Comparison of ENCODE assay signal across 9 cellular contexts in genomic region chr22:35540600-35541253, GRCh38. TPM values are rescaled to one million over a fixed set of nuclear protein-coding genes. Genes with fewer than 3 reads are reported as not detected.
DNase-seq lines count a peak whose midpoint lies in the region; ATAC-seq, FAIRE-seq and TF ChIP-seq lines count a peak whose summit lies in the region.
"Had no signal": no experiment of that assay in that cellular context is flagged by ENCODE, and none has a peak within 500 bp of the region (broad histone marks: within the 10 kb centered on the region; RNA-seq: fewer than 3 reads in every experiment).

Gene RASD2 (plus strand): TSS chr22:35540831. CDS start chr22:35546810, 5,979 bp downstream.

- ATAC-seq in DND-41 (ENCODE audit: insufficient read depth, low read depth) (peak; percentile 60), WTC11 (peak; percentile 38), HG03565 (IDR thresholded peaks at IDR 0.05; ENCODE audit: unreplicated experiment) (no peak)

- peak within 1 kb of the TSS; percentile 68 for H3K4me3 Mint-ChIP-seq in WTC11
- H3K4me3 Mint-ChIP-seq in stimulated activated naive CD8-positive, alpha-beta T cell treated with anti-CD3 and anti-CD28 coated beads, Interleukin-15, Interleukin-2, amounts not matched to agents 100 ng/mL and 50 ng/mL, for 24 hours: peak within 1 kb of the TSS; percentile 60

- no peak within 1 kb of the TSS for H3K27ac Mint-ChIP-seq in WTC11
- no peak within 1 kb of the TSS for H3K27ac Mint-ChIP-seq in stimulated activated naive CD8-positive, alpha-beta T cell treated with anti-CD3 and anti-CD28 coated beads, Interleukin-15, Interleukin-2, amounts not matched to agents 100 ng/mL and 50 ng/mL, for 24 hours

- TF ChIP-seq CTCF in DND-41 (IDR thresholded peaks at IDR 0.05; ENCODE audit: borderline replicate concordance, extremely low read depth, low read length, poor library complexity, severe bottlenecking) (no peak), WTC11 (IDR thresholded peaks at IDR 0.05) (no peak)

- peak within 1 kb of the TSS in 1 of 2 experiments; percentile 57; a peak in 3 of 4 replicates for H3K4me3 ChIP-seq in DND-41 (ENCODE audit: low read depth in 1 of 2, low read length in 2 of 2)
- peak within 1 kb of the TSS; percentile 48 for H3K4me3 ChIP-seq in effector memory CD4-positive, alpha-beta T cell (ENCODE audit: insufficient read depth, low read depth, low read length, poor library complexity, severe bottlenecking)
- peak within 1 kb of the TSS; percentile 71 to 78 for H3K4me3 ChIP-seq in muscle layer of colon (ENCODE audit: low read depth in 1 of 2, low read length in 2 of 2)

- H3K9ac ChIP-seq in DND-41 (ENCODE audit: low read depth, low read length) (peak within 1 kb of the TSS; percentile 16; the same call in 1 of the 2 replicates), muscle layer of colon (ENCODE audit: low read length) (peak within 1 kb of the TSS; percentile 54)

- peaks cover 35% of the 10 kb centered on the region for H4K20me1 ChIP-seq in DND-41 (ENCODE audit: insufficient read depth, low read length)

- no peaks in the 10 kb centered on the region for H3K9me3 Mint-ChIP-seq in WTC11
- H3K9me3 Mint-ChIP-seq in stimulated activated naive CD8-positive, alpha-beta T cell treated with anti-CD3 and anti-CD28 coated beads, Interleukin-15, Interleukin-2, amounts not matched to agents 100 ng/mL and 50 ng/mL, for 24 hours: no peaks in the 10 kb centered on the region

- H3K27ac ChIP-seq in DND-41 (ENCODE audit: low read length) (no peak within 1 kb of the TSS), muscle layer of colon (ENCODE audit: low read depth, low read length) (peak within 1 kb of the TSS; percentile 84)
- H3K27ac ChIP-seq in effector memory CD4-positive, alpha-beta T cell (ENCODE audit: insufficient read depth, low read length, poor library complexity, severe bottlenecking): no peak within 1 kb of the TSS

- FAIRE-seq in HTR-8/SVneo (lab: Jason Lieb, UNC): no peak

- H3K9me3 ChIP-seq in DND-41 (ENCODE audit: insufficient read depth, low read length, severe bottlenecking) (no peaks in the 10 kb centered on the region), muscle layer of colon (ENCODE audit: low read length) (no peaks in the 10 kb centered on the region)
- H3K9me3 ChIP-seq in effector memory CD4-positive, alpha-beta T cell (ENCODE audit: control insufficient read depth, low read length): no peaks in the 10 kb centered on the region

- peaks cover 26% of the 10 kb centered on the region for H3K27me3 ChIP-seq in DND-41 (ENCODE audit: insufficient read depth, low read length, poor library complexity)
- H3K27me3 ChIP-seq in effector memory CD4-positive, alpha-beta T cell (replicated peaks; ENCODE audit: control insufficient read depth, insufficient read depth, low read length, poor library complexity, severe bottlenecking): peaks cover 19% of the 10 kb centered on the region
- H3K27me3 ChIP-seq in muscle layer of colon (ENCODE audit: control insufficient read depth in 1 of 2, insufficient read depth in 2 of 2, low read length in 2 of 2): no peaks in the 10 kb centered on the region

- peak; percentile 52 for DNase-seq in DND-41
- DNase-seq in HTR-8/SVneo (ENCODE audit: insufficient read length, low spot score): peak; percentile 28
- peak; percentile 56 for DNase-seq in WTC11 (ENCODE audit: low spot score)
- DNase-seq in effector memory CD4-positive, alpha-beta T cell: peak in 1 of 3 donors; percentile 15
- no peak for DNase-seq in NCI-H128 (lab: John Stamatoyannopoulos, UW; ENCODE audit: unreplicated experiment)

- H3K4me1 ChIP-seq in DND-41 (ENCODE audit: insufficient read depth, low read length) (peaks cover 16% of the 10 kb centered on the region), muscle layer of colon (ENCODE audit: insufficient read depth, low read length) (peaks cover 40% of the 10 kb centered on the region)
- peaks cover 14% of the 10 kb centered on the region for H3K4me1 ChIP-seq in effector memory CD4-positive, alpha-beta T cell (ENCODE audit: control insufficient read depth, insufficient read depth, low read length, poor library complexity, severe bottlenecking)

- peak within 1 kb of the TSS; percentile 95 for H3K4me2 ChIP-seq in DND-41 (ENCODE audit: insufficient read depth, low read length)

- H3K79me2 ChIP-seq in DND-41 (ENCODE audit: insufficient read depth, low read length): no peaks in the 10 kb centered on the region

- no peaks in the 10 kb centered on the region for H3K36me3 Mint-ChIP-seq in WTC11
- H3K36me3 Mint-ChIP-seq in stimulated activated naive CD8-positive, alpha-beta T cell treated with anti-CD3 and anti-CD28 coated beads, Interleukin-15, Interleukin-2, amounts not matched to agents 100 ng/mL and 50 ng/mL, for 24 hours (ENCODE audit: low read depth): no peaks in the 10 kb centered on the region

- H3K4me1 Mint-ChIP-seq in WTC11: peaks cover 34% of the 10 kb centered on the region
- peaks cover 8% of the 10 kb centered on the region for H3K4me1 Mint-ChIP-seq in stimulated activated naive CD8-positive, alpha-beta T cell treated with anti-CD3 and anti-CD28 coated beads, Interleukin-15, Interleukin-2, amounts not matched to agents 100 ng/mL and 50 ng/mL, for 24 hours (ENCODE audit: low read depth)

- POLR2A ChIA-PET in WTC11 (lab: Charles Lee): interaction anchor here (1.1 kb wide), 1 partner anchor 114 kb away, joined by 3 read pairs; no protein-coding TSS in a partner anchor

- CTCF ChIA-PET in WTC11 (lab: Charles Lee): interaction anchor here (0.8 to 2.9 kb wide), 8 partner anchors 10 to 110 kb away, joined by 3 to 21 read pairs (median 5); no protein-coding TSS in a partner anchor

- peaks cover 32% of the 10 kb centered on the region for H3K27me3 Mint-ChIP-seq in WTC11 (ENCODE audit: low read depth)
- peaks cover 38% of the 10 kb centered on the region for H3K27me3 Mint-ChIP-seq in stimulated activated naive CD8-positive, alpha-beta T cell treated with anti-CD3 and anti-CD28 coated beads, Interleukin-15, Interleukin-2, amounts not matched to agents 100 ng/mL and 50 ng/mL, for 24 hours

- H2AFZ ChIP-seq in DND-41 (ENCODE audit: low read depth, low read length): peak within 1 kb of the TSS; percentile 47; the same call in 1 of the 2 replicates

- H3K36me3 ChIP-seq in DND-41 (ENCODE audit: insufficient read depth, low read length): no peaks in the 10 kb centered on the region
- no peaks in the 10 kb centered on the region for H3K36me3 ChIP-seq in effector memory CD4-positive, alpha-beta T cell (ENCODE audit: control insufficient read depth, insufficient read depth, low read length)
- H3K36me3 ChIP-seq in muscle layer of colon (ENCODE audit: insufficient read depth, low read length): no peaks in the 10 kb centered on the region

TF ChIP-seq in WTC11, 78 proteins besides CTCF, POLR2A, EP300 and RAD21:
- TF ChIP-seq CREB1 (CRISPR knock-in tag; IDR thresholded peaks at IDR 0.05): no peak
- TF ChIP-seq ZNF423 (CRISPR knock-in tag; IDR thresholded peaks at IDR 0.05): peak; percentile 65
- no peak for TF ChIP-seq RORB (CRISPR knock-in tag; IDR thresholded peaks at IDR 0.05)
- 0 out of 2 replicates have a peak, but pooled peaks have one; percentile 39 for TF ChIP-seq ETV6 (CRISPR knock-in tag; IDR thresholded peaks at IDR 0.05)
- TF ChIP-seq NR2C2 (CRISPR knock-in tag; IDR thresholded peaks at IDR 0.05): no peak
- no peak for TF ChIP-seq GTF2I (CRISPR knock-in tag; conservative IDR thresholded peaks at IDR 0.05)
- no peak for TF ChIP-seq MYBL2 (CRISPR knock-in tag; IDR thresholded peaks at IDR 0.05)
- no peak for TF ChIP-seq IRF1 (CRISPR knock-in tag; IDR thresholded peaks at IDR 0.05)
- TF ChIP-seq JUN (CRISPR knock-in tag; IDR thresholded peaks at IDR 0.05): no peak
- no peak for TF ChIP-seq ZNF416 (CRISPR knock-in tag; IDR thresholded peaks at IDR 0.05)

RNA-seq across cellular contexts. Expression of gene RASD2, which starts in this region (rescaled TPM):
- total RNA-seq in WTC11 (2021): 2.5 to 3.1 TPM (median 3.0 TPM) in 3 replicates
- total RNA-seq: T-helper 2 cell treated with Interferon-gamma antibody and Interleukin-4, amounts not matched to agents 100 ng/mL and 5 ng/mL, for 36 hours had no signal
